Comparison of ENCODE assay signal across 12 cellular contexts in the genomic region with DNA sequence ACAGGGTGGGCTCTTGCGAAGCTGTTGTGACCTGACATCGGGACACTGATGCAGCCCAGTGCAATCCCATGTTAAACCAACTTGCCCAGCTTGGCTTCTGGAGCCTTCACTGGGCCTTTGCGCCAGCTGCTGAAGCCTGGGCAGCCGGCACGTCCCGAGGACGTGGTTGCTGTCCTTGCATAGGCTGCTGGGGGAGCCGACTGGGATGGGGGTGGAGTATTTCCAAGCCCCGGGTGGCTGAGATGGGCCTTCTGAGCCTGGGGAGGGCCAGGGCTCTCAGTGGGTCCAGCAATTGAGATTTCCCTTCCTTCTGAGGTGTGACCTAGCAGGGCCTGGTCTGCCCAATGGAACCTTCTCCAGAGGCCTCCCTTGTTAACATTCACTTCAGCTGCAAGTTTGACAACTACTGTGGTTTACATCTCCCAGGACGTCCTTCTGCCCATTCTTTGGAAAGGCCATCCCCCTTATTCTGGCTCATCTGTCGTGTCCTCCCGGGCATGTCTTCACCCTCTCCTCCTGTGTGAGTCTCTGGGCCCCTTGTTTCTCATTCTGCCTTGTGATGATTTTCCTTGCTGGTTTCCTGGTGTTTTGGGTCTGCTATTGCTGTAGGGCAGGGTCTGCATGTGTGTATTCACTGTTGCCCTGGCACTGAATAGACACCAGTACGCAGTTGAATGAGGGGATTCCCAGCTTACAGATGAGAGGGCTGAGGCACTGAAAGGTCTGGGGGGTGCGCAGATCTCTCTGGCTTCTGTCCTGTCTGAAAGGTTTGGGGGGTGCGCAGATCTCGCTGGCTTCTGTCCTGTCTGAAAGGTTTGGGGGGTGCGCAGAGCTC. TPM values are rescaled to one million over a fixed set of nuclear protein-coding genes. Genes with fewer than 3 reads are reported as not detected.
DNase-seq lines count a peak whose midpoint lies in the region; ATAC-seq and TF ChIP-seq lines count a peak whose summit lies in the region.
"Had no signal": no experiment of that assay in that cellular context is flagged by ENCODE, and none has a peak within 500 bp of the region (broad histone marks: within the 10 kb centered on the region; RNA-seq: fewer than 3 reads in every experiment).

No MANE protein-coding gene starts in this region.

- no peak for ATAC-seq in GM23338
- ATAC-seq: pancreas, upper lobe of right lung had no signal

- no peak overlapping the region for H2AK5ac ChIP-seq in mesenchymal stem cell (ENCODE audit: low read length, severe bottlenecking)

- peak overlapping the region in 1 of 2 experiments; percentile 11 for H3K18ac ChIP-seq in mesenchymal stem cell (ENCODE audit: low read depth in 1 of 2, low read length in 2 of 2)

- 89% methylated on average over 17 of the region's 17 CpGs for WGBS in mesenchymal stem cell

- H3K27ac ChIP-seq in right atrium auricular region (no peak overlapping the region), mesenchymal stem cell (ENCODE audit: low read length, poor library complexity, severe bottlenecking) (no peak overlapping the region), uterus (no peak overlapping the region), GM23338 (ENCODE audit: low read depth) (no peak overlapping the region), substantia nigra (ENCODE audit: low read depth, low read length, poor library complexity, severe bottlenecking) (no peak overlapping the region)
- H3K27ac ChIP-seq: pancreas, upper lobe of right lung had no signal

- no peak overlapping the region for H3K4ac ChIP-seq in mesenchymal stem cell (ENCODE audit: low read depth in 1 of 2, low read length in 2 of 2)

- H3F3A ChIP-seq in GM23338 (replicated peaks; ENCODE audit: low read depth): peaks cover 4% of the 10 kb centered on the region; the same call in 1 of the 2 replicates

- H2AFZ ChIP-seq in mesenchymal stem cell (ENCODE audit: low read depth, low read length) (no peak overlapping the region), GM23338 (no peak overlapping the region)

- H3K4me1 ChIP-seq in right atrium auricular region (peaks cover 0 to 42% of the 10 kb centered on the region in 2 donors), mesenchymal stem cell (ENCODE audit: control insufficient read depth, insufficient read depth, low read depth, low read length) (peaks cover 23% of the 10 kb centered on the region), uterus (no peaks in the 10 kb centered on the region), GM23338 (ENCODE audit: insufficient read depth) (peaks cover 19% of the 10 kb centered on the region)

- peaks cover 36% of the 10 kb centered on the region for H3K4me1 Mint-ChIP-seq in activated T-helper 2 cell treated with anti-CD3 and anti-CD28 coated beads, Interferon-gamma antibody, Interleukin-2, Interleukin-4, amounts not matched to agents 10 μg/mL and 5 μg/mL and 100 μg/mL, durations not matched to agents 14 hours and 24 hours and 36 hours (ENCODE audit: low read depth)
- peaks cover 39% of the 10 kb centered on the region for H3K4me1 Mint-ChIP-seq in GM23338

- H3K4me3 ChIP-seq in right atrium auricular region: no peak overlapping the region
- H3K4me3 ChIP-seq in mesenchymal stem cell (ENCODE audit: insufficient read depth in 1 of 2, low read depth in 1 of 2, low read length in 2 of 2): no peak overlapping the region
- no peak overlapping the region for H3K4me3 ChIP-seq in uterus
- no peak overlapping the region for H3K4me3 ChIP-seq in GM23338
- H3K4me3 ChIP-seq: pancreas, upper lobe of right lung had no signal

- H3K79me2 ChIP-seq in GM23338 (replicated peaks; ENCODE audit: insufficient read depth): peaks cover 58% of the 10 kb centered on the region

- DNase-seq in right atrium auricular region (ENCODE audit: low spot score) (peak; percentile 38), cardiac septum (ENCODE audit: low spot score) (no peak), mesenchymal stem cell (peak; percentile 54), uterus (no peak), GM23338 (ENCODE audit: low spot score) (no peak), substantia nigra (lab: John Stamatoyannopoulos, UW) (no peak), NCI-H1092 (lab: John Stamatoyannopoulos, UW) (no peak)
- no peak for DNase-seq in activated T-helper 2 cell treated with anti-CD3 and anti-CD28 coated beads, Interferon-gamma antibody, Interleukin-2, Interleukin-4, amounts not matched to agents 10 μg/mL and 5 μg/mL and 100 μg/mL, durations not matched to agents 14 hours and 24 hours and 36 hours (ENCODE audit: low spot score)
- DNase-seq: activated CD4-positive, alpha-beta T cell treated with anti-CD3 and anti-CD28 coated beads, Interleukin-2, amount 50 U/mL, for 48 hours; stimulated activated CD4-positive, alpha-beta T cell treated with anti-CD3 and anti-CD28 coated beads, Interleukin-12 subunit alpha, Interleukin-12 subunit beta, amount 100 ng/mL, for 4 hours; upper lobe of right lung had no signal

- no peak overlapping the region for H2BK5ac ChIP-seq in mesenchymal stem cell (ENCODE audit: low read depth, low read length, poor library complexity, severe bottlenecking)

- no peak overlapping the region for H3K23ac ChIP-seq in mesenchymal stem cell (ENCODE audit: low read length in 2 of 2)

- peaks cover 21% of the 10 kb centered on the region for H3K36me3 Mint-ChIP-seq in activated T-helper 2 cell treated with anti-CD3 and anti-CD28 coated beads, Interferon-gamma antibody, Interleukin-2, Interleukin-4, amounts not matched to agents 10 μg/mL and 5 μg/mL and 100 μg/mL, durations not matched to agents 14 hours and 24 hours and 36 hours (ENCODE audit: low read depth)
- peaks cover 26% of the 10 kb centered on the region for H3K36me3 Mint-ChIP-seq in GM23338 (ENCODE audit: low read depth)

- TF ChIP-seq CTCF in right atrium auricular region (IDR thresholded peaks at IDR 0.05) (no peak), uterus (IDR thresholded peaks at IDR 0.05) (no peak), GM23338 (conservative IDR thresholded peaks at IDR 0.05; ENCODE audit: low read depth in 2 of 2) (no peak)

- H3K9me3 Mint-ChIP-seq in activated T-helper 2 cell treated with anti-CD3 and anti-CD28 coated beads, Interferon-gamma antibody, Interleukin-2, Interleukin-4, amounts not matched to agents 10 μg/mL and 5 μg/mL and 100 μg/mL, durations not matched to agents 14 hours and 24 hours and 36 hours: no peaks in the 10 kb centered on the region
- no peaks in the 10 kb centered on the region for H3K9me3 Mint-ChIP-seq in GM23338

- H3K4me3 Mint-ChIP-seq in activated T-helper 2 cell treated with anti-CD3 and anti-CD28 coated beads, Interferon-gamma antibody, Interleukin-2, Interleukin-4, amounts not matched to agents 10 μg/mL and 5 μg/mL and 100 μg/mL, durations not matched to agents 14 hours and 24 hours and 36 hours (ENCODE audit: low read depth): no peak overlapping the region
- H3K4me3 Mint-ChIP-seq in GM23338: no peak overlapping the region

- no peaks in the 10 kb centered on the region for H3K9me2 ChIP-seq in GM23338 (ENCODE audit: insufficient read depth)

- peaks cover 42% of the 10 kb centered on the region for H4K20me1 ChIP-seq in GM23338 (replicated peaks; ENCODE audit: insufficient read depth)

- intact Hi-C loops in cardiac septum (cut with DNase I) (no loop called here), uterus (cut with DNase I; ENCODE audit: low total_unique reads) (no loop called here)
- intact Hi-C loops in activated T-helper 2 cell treated with anti-CD3 and anti-CD28 coated beads, Interferon-gamma antibody, Interleukin-2, Interleukin-4, amounts not matched to agents 10 μg/mL and 5 μg/mL and 100 μg/mL, durations not matched to agents 14 hours and 24 hours and 36 hours (cut with micrococcal nuclease): loop anchor here (2.0 to 10.0 kb wide), 3 partner anchors 33 to 471 kb away; a partner anchor contains a TSS

- H3K4me2 ChIP-seq in mesenchymal stem cell (ENCODE audit: low read length, poor library complexity, severe bottlenecking) (no peak overlapping the region), GM23338 (no peak overlapping the region)

- H3K27ac Mint-ChIP-seq in activated T-helper 2 cell treated with anti-CD3 and anti-CD28 coated beads, Interferon-gamma antibody, Interleukin-2, Interleukin-4, amounts not matched to agents 10 μg/mL and 5 μg/mL and 100 μg/mL, durations not matched to agents 14 hours and 24 hours and 36 hours: peak overlapping the region; percentile 57
- H3K27ac Mint-ChIP-seq in GM23338: no peak overlapping the region

- no peak overlapping the region for H2BK15ac ChIP-seq in mesenchymal stem cell (ENCODE audit: low read depth, poor library complexity, severe bottlenecking)

- H4K91ac ChIP-seq in mesenchymal stem cell (ENCODE audit: low read length): peak overlapping the region; percentile 21

- no peak for TF ChIP-seq POLR2A in uterus (IDR thresholded peaks at IDR 0.05)

- no peak overlapping the region for H2BK120ac ChIP-seq in mesenchymal stem cell (ENCODE audit: low read depth, low read length)

- H4K8ac ChIP-seq in mesenchymal stem cell (ENCODE audit: low read length): peak overlapping the region; percentile 15

- H3K36me3 ChIP-seq in right atrium auricular region: peaks cover 12% of the 10 kb centered on the region
- H3K36me3 ChIP-seq in mesenchymal stem cell (ENCODE audit: control insufficient read depth in 1 of 2, insufficient read depth in 2 of 2, low read depth in 1 of 2, low read length in 2 of 2): peaks cover 34 to 49% of the 10 kb centered on the region in 2 experiments
- no peaks in the 10 kb centered on the region for H3K36me3 ChIP-seq in uterus
- H3K36me3 ChIP-seq in GM23338 (ENCODE audit: insufficient read depth): no peaks in the 10 kb centered on the region
- H3K36me3 ChIP-seq: pancreas had no signal

- H3K9ac ChIP-seq in mesenchymal stem cell (ENCODE audit: low read length): no peak overlapping the region

- peak overlapping the region in 1 of 2 experiments; percentile 21 for H3K14ac ChIP-seq in mesenchymal stem cell (ENCODE audit: low read length in 2 of 2)

- no peaks in the 10 kb centered on the region for H3K27me3 Mint-ChIP-seq in activated T-helper 2 cell treated with anti-CD3 and anti-CD28 coated beads, Interferon-gamma antibody, Interleukin-2, Interleukin-4, amounts not matched to agents 10 μg/mL and 5 μg/mL and 100 μg/mL, durations not matched to agents 14 hours and 24 hours and 36 hours (ENCODE audit: low read depth)
- H3K27me3 Mint-ChIP-seq in GM23338 (ENCODE audit: insufficient read depth, low read depth, poor library complexity): peaks cover 12% of the 10 kb centered on the region

- peaks cover 27% of the 10 kb centered on the region for H3K79me1 ChIP-seq in mesenchymal stem cell (replicated peaks; ENCODE audit: low read length, poor library complexity, severe bottlenecking)

- no peak overlapping the region for H2BK12ac ChIP-seq in mesenchymal stem cell (ENCODE audit: low read length in 2 of 2)

- H3K9me3 ChIP-seq in right atrium auricular region: no peaks in the 10 kb centered on the region
- H3K9me3 ChIP-seq in mesenchymal stem cell (ENCODE audit: control insufficient read depth, low read length): no peaks in the 10 kb centered on the region
- no peaks in the 10 kb centered on the region for H3K9me3 ChIP-seq in uterus
- H3K9me3 ChIP-seq: pancreas, upper lobe of right lung had no signal

- no peaks in the 10 kb centered on the region for H3K27me3 ChIP-seq in right atrium auricular region
- H3K27me3 ChIP-seq in mesenchymal stem cell (ENCODE audit: control insufficient read depth in 1 of 2, insufficient read depth in 1 of 2, low read length in 2 of 2): no peaks in the 10 kb centered on the region
- H3K27me3 ChIP-seq in uterus: no peaks in the 10 kb centered on the region
- H3K27me3 ChIP-seq in GM23338 (ENCODE audit: insufficient read depth): no peaks in the 10 kb centered on the region
- H3K27me3 ChIP-seq: pancreas, upper lobe of right lung had no signal

RNA-seq across cellular contexts. Expression of a gene that starts 34.4 kb away (rescaled TPM):
- 10 to 100 TPM; 36.1 to 38.6 TPM for total RNA-seq in right atrium auricular region
- total RNA-seq in cardiac septum: 59.6 TPM
- 54.5 and 54.9 TPM in 2 replicates for total RNA-seq in activated T-helper 2 cell treated with anti-CD3 and anti-CD28 coated beads, Interferon-gamma antibody, Interleukin-2, Interleukin-4, amounts not matched to agents 10 μg/mL and 5 μg/mL and 100 μg/mL, durations not matched to agents 14 hours and 24 hours and 36 hours
- 43.4 TPM for polyA plus RNA-seq in mesenchymal stem cell (2013, experiment 1 of 2)
- polyA plus RNA-seq in mesenchymal stem cell (2013, experiment 2 of 2): 42.6 TPM
- total RNA-seq in uterus: 100 to 1,000 TPM in 1 of 4 donors, 10 to 100 TPM in 3; 16.1 to 113 (median 45.9) TPM
- total RNA-seq in GM23338 (2014; rRNA removed; shearing (Covaris generic)): 66.0 and 66.3 TPM in 2 replicates
- polyA plus RNA-seq in GM23338 (2016; fragmentation: Nextera tagmentation; extraction: Ambion mirVana): 8.1 and 9.5 TPM in 2 replicates

Comparison
In these comparisons a context has a peak if more than half of its experiments do, and no peak if none do; other contexts are left out.
1. DNase-seq: peak in right atrium auricular region (single experiment) and mesenchymal stem cell (single experiment); none in cardiac septum (single experiment), activated T-helper 2 cell treated with anti-CD3 and anti-CD28 coated beads, Interferon-gamma antibody, Interleukin-2, Interleukin-4, amounts not matched to agents 10 μg/mL and 5 μg/mL and 100 μg/mL, durations not matched to agents 14 hours and 24 hours and 36 hours (single experiment), uterus (0 of 2), GM23338 (single experiment), substantia nigra (0 of 49) and NCI-H1092 (single experiment).